ENCODE assay signal across 24 cellular contexts in the genomic region with DNA sequence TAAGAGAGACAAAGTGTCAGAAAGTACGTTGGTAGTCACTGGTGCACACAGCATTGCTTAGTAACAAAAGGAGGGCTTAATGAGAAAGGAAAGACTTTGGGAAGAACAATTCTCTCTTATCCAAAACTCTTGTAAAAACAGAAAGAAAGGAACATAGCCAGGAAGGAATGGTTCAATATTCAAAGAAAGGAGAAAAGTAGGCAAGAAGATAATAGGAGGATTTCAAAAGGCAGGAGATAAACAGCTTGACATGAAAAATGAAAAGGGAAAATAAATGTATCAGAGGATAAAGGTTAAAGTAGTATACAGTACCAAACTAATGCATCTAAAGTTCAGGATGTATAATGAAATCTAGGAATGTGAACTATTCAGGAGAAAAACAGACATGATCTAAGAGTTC.
"Had no signal": no experiment of that assay in that cellular context is flagged by ENCODE, and none has a peak within 500 bp of the region (broad histone marks: within the 10 kb centered on the region; RNA-seq: fewer than 3 reads in every experiment).

No MANE protein-coding gene starts in this region.

- H3K4me3 ChIP-seq: coronary artery, hepatocyte, lung, ovary, testis, tibial nerve, upper lobe of right lung had no signal

- H3K4me1 ChIP-seq: testis, tibial nerve, upper lobe of right lung had no signal

- H3K27ac Mint-ChIP-seq: endodermal cell; nephron; stimulated activated naive B cell treated with anti-CD40 and anti-IgM and Interleukin-4, amounts not matched to agents 10 μg/mL and 1 μg/mL and 100 μg/mL, for 72 hours; stimulated activated naive CD8-positive, alpha-beta T cell treated with anti-CD3 and anti-CD28 coated beads, Interleukin-15, amount 100 ng/mL, for 72 hours had no signal

- H3K4me1 Mint-ChIP-seq: nephron had no signal

- H3K27me3 Mint-ChIP-seq: naive B cell; stimulated activated naive B cell treated with anti-CD40 and anti-IgM and Interleukin-4, amounts not matched to agents 10 μg/mL and 1 μg/mL and 100 μg/mL, for 72 hours; stimulated activated naive CD8-positive, alpha-beta T cell treated with anti-CD3 and anti-CD28 coated beads, Interleukin-15, amount 100 ng/mL, for 72 hours had no signal

- H3K36me3 ChIP-seq: ovary had no signal

- DNase-seq: effector CD4-positive, alpha-beta T cell; endodermal cell; foreskin melanocyte; head of caudate nucleus; kidney; left cardiac atrium; left ventricle myocardium superior; mesenchymal stem cell; naive B cell; nucleus accumbens; ovary; right cardiac atrium; stimulated activated CD4-positive, alpha-beta T cell treated with anti-CD3 and anti-CD28 coated beads, Interleukin-15, amount 100 ng/mL, for 24 hours; stimulated activated CD4-positive, alpha-beta T cell treated with anti-CD3 and anti-CD28 coated beads, Interleukin-1b, Interleukin-23, amount 100 ng/mL, for 48 hours; stimulated activated CD4-positive, alpha-beta T cell treated with anti-CD3 and anti-CD28 coated beads, Interleukin-4, amount 100 ng/mL, for 24 hours; stimulated activated naive B cell treated with anti-CD40 and anti-IgM and Interleukin-4, amounts not matched to agents 10 μg/mL and 1 μg/mL and 100 μg/mL, for 72 hours; stimulated activated naive CD8-positive, alpha-beta T cell treated with anti-CD3 and anti-CD28 coated beads, Interleukin-15, amount 100 ng/mL, for 72 hours; testis; upper lobe of right lung had no signal

- H3K9me3 Mint-ChIP-seq: endodermal cell; nephron; stimulated activated naive B cell treated with anti-CD40 and anti-IgM and Interleukin-4, amounts not matched to agents 10 μg/mL and 1 μg/mL and 100 μg/mL, for 72 hours; stimulated activated naive CD8-positive, alpha-beta T cell treated with anti-CD3 and anti-CD28 coated beads, Interleukin-15, amount 100 ng/mL, for 72 hours had no signal

- ATAC-seq: left cardiac atrium; left ventricle myocardium superior; right cardiac atrium; stimulated activated naive B cell treated with anti-CD40 and anti-IgM and Interleukin-4, amounts not matched to agents 10 μg/mL and 1 μg/mL and 100 μg/mL, for 72 hours; stimulated activated naive CD8-positive, alpha-beta T cell treated with anti-CD3 and anti-CD28 coated beads, Interleukin-15, amount 100 ng/mL, for 72 hours; upper lobe of right lung had no signal

- H3K9me3 ChIP-seq: ovary, testis, tibial nerve, upper lobe of right lung had no signal

- H2AFZ ChIP-seq: hepatocyte had no signal

- H3K27me3 ChIP-seq: hepatocyte, ovary, testis, tibial nerve, upper lobe of right lung had no signal

- H3K27ac ChIP-seq: coronary artery, hepatocyte, ovary, testis, tibial nerve, upper lobe of right lung had no signal

- H3K4me3 Mint-ChIP-seq: endodermal cell; nephron; stimulated activated naive B cell treated with anti-CD40 and anti-IgM and Interleukin-4, amounts not matched to agents 10 μg/mL and 1 μg/mL and 100 μg/mL, for 72 hours; stimulated activated naive CD8-positive, alpha-beta T cell treated with anti-CD3 and anti-CD28 coated beads, Interleukin-15, amount 100 ng/mL, for 72 hours had no signal

- H3K4me2 ChIP-seq: hepatocyte had no signal
